23 cellular contexts compared by ENCODE assay signal in the genomic region with DNA sequence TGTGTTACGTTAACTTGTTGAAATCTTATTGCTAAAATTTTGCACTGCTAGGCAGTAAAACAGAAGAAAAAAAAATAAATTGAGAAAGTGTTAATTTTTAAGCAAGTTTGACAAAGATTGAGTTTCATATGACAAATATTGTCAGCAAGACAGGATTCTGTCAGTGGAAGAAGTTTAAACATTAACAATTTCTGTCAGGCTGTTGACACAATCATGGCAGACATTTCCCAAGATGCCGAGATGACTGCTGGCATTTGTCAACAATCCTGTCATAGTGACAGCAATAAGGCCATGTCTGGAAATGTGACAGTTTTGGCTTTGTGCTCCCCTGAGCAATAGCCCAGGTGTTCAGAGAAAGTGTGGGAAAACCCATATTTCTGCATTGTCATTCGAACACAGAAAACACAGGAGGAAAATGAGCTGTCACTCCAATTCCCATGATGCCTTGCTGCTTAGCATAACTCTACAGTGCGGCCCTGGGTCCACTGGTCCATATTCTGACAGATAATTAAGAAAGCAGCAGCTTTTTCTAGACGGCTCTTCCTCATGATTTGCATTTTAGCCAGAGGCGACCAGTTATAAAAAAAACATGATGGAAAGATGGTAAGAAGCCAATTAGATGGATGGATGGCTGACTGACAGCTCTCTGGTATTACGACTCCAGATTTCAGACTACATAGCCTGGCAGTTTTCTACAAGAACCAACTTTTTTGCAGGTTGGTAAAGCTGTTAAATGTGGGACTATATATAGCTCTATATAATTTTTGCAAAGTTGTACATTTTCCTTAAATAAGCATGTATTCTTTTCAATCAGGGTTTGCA. TPM values are rescaled to one million over a fixed set of nuclear protein-coding genes. Genes with fewer than 3 reads are reported as not detected.
DNase-seq lines count a peak whose midpoint lies in the region; ATAC-seq, FAIRE-seq and TF ChIP-seq lines count a peak whose summit lies in the region.
"Had no signal": no experiment of that assay in that cellular context is flagged by ENCODE, and none has a peak within 500 bp of the region (broad histone marks: within the 10 kb centered on the region; RNA-seq: fewer than 3 reads in every experiment).

No MANE protein-coding gene starts in this region.

- no peak overlapping the region for H3K23ac ChIP-seq in mesenchymal stem cell (ENCODE audit: low read length in 2 of 2)

- H3K4ac ChIP-seq in mesenchymal stem cell (ENCODE audit: low read depth in 1 of 2, low read length in 2 of 2) = no peak overlapping the region

- WGBS in A549 (ENCODE audit: missing lambda C conversion rate) = 26% methylated on average over 7 of the region's 7 CpGs
- 63% methylated on average over 7 of the region's 7 CpGs for WGBS in hepatocyte (ENCODE audit: low lambda C conversion rate, missing lambda C conversion rate)
- WGBS in mesenchymal stem cell = 81% methylated on average over 7 of the region's 7 CpGs

- no peaks in the 10 kb centered on the region for H3K79me2 ChIP-seq in hepatocyte

- no peaks in the 10 kb centered on the region for H4K20me1 ChIP-seq in hepatocyte (ENCODE audit: insufficient read depth, poor library complexity, severe bottlenecking)

- H2BK12ac ChIP-seq in mesenchymal stem cell (ENCODE audit: low read length in 2 of 2) = no peak overlapping the region

- H3K18ac ChIP-seq in mesenchymal stem cell (ENCODE audit: low read depth in 1 of 2, low read length in 2 of 2) = no peak overlapping the region

- H3K4me2 ChIP-seq in A549 (peak overlapping the region; percentile 39; the same call in 2 of the 3 replicates), hepatocyte (peak overlapping the region; percentile 55), mesenchymal stem cell (ENCODE audit: low read length, poor library complexity, severe bottlenecking) (peak overlapping the region; percentile 3)

- H2BK15ac ChIP-seq in mesenchymal stem cell (ENCODE audit: low read depth, poor library complexity, severe bottlenecking) = no peak overlapping the region

- H2AFZ ChIP-seq in hepatocyte (no peak overlapping the region), mesenchymal stem cell (ENCODE audit: low read depth, low read length) (no peak overlapping the region)

- POLR2A ChIA-PET in A549 (lab: Yijun Ruan, JAX) = no interaction called here

- no peak overlapping the region for H3K4me3 ChIP-seq in A549
- no peak overlapping the region for H3K4me3 ChIP-seq in hepatocyte
- H3K4me3 ChIP-seq in mesenchymal stem cell (ENCODE audit: insufficient read depth in 1 of 2, low read depth in 1 of 2, low read length in 2 of 2) = no peak overlapping the region
- H3K4me3 ChIP-seq in left lung = no peak overlapping the region

- no peak overlapping the region for H3K27ac ChIP-seq in A549
- H3K27ac ChIP-seq in hepatocyte = peak overlapping the region; percentile 45
- H3K27ac ChIP-seq in mesenchymal stem cell (ENCODE audit: low read length, poor library complexity, severe bottlenecking) = no peak overlapping the region
- H3K27ac ChIP-seq in left lung = no peak overlapping the region

- no peak overlapping the region for H4K91ac ChIP-seq in mesenchymal stem cell (ENCODE audit: low read length)

- H3K9me2 ChIP-seq in hepatocyte (replicated peaks; ENCODE audit: insufficient read depth) = no peaks in the 10 kb centered on the region

- no peak for ATAC-seq in A549
- peak; percentile 55 for ATAC-seq in HG03432 (IDR thresholded peaks at IDR 0.05; ENCODE audit: unreplicated experiment)
- ATAC-seq in left lung = no peak
- no peak for ATAC-seq in HG03460 (IDR thresholded peaks at IDR 0.05; ENCODE audit: unreplicated experiment)
- ATAC-seq: Right ventricle myocardium inferior had no signal

- CTCF ChIA-PET in A549 (lab: Yijun Ruan, JAX) = no interaction called here

- H3K4me1 ChIP-seq in A549 = 0 out of 3 replicates have a peak, but pooled peaks cover 2% of the 10 kb centered on the region
- H3K4me1 ChIP-seq in hepatocyte (ENCODE audit: insufficient read depth) = no peaks in the 10 kb centered on the region
- no peaks in the 10 kb centered on the region for H3K4me1 ChIP-seq in mesenchymal stem cell (ENCODE audit: control insufficient read depth, insufficient read depth, low read depth, low read length)
- no peaks in the 10 kb centered on the region for H3K4me1 ChIP-seq in left lung
- H3K4me1 ChIP-seq: BE2C had no signal

- intact Hi-C loops in left lung (cut with DNase I) = no loop called here

- no peak overlapping the region for H4K8ac ChIP-seq in mesenchymal stem cell (ENCODE audit: low read length)

- no peak overlapping the region for H3K14ac ChIP-seq in mesenchymal stem cell (ENCODE audit: low read length in 2 of 2)

- H2AK5ac ChIP-seq in mesenchymal stem cell (ENCODE audit: low read length, severe bottlenecking) = no peak overlapping the region

- no peak for TF ChIP-seq RAD21 in A549 (conservative IDR thresholded peaks at IDR 0.05 in 1 of 2, IDR thresholded peaks at IDR 0.05 in 1 of 2)

- no peak for TF ChIP-seq CTCF in A549 (IDR thresholded peaks at IDR 0.05)
- TF ChIP-seq CTCF in hepatocyte (IDR thresholded peaks at IDR 0.05; ENCODE audit: poor library complexity) = no peak
- TF ChIP-seq CTCF in left lung (IDR thresholded peaks at IDR 0.05) = no peak

- FAIRE-seq in A549 (lab: Jason Lieb, UNC) = no peak
- FAIRE-seq: A204.1, GM12891, RCC 7860 had no signal

- H3K36me3 ChIP-seq in hepatocyte (replicated peaks; ENCODE audit: insufficient read depth, low read depth) = no peaks in the 10 kb centered on the region
- no peaks in the 10 kb centered on the region for H3K36me3 ChIP-seq in mesenchymal stem cell (ENCODE audit: control insufficient read depth in 1 of 2, insufficient read depth in 2 of 2, low read depth in 1 of 2, low read length in 2 of 2)
- H3K36me3 ChIP-seq in left lung = no peaks in the 10 kb centered on the region
- H3K36me3 ChIP-seq: BE2C had no signal

- peak overlapping the region; percentile 19 for H2BK5ac ChIP-seq in mesenchymal stem cell (ENCODE audit: low read depth, low read length, poor library complexity, severe bottlenecking)

- no peaks in the 10 kb centered on the region for H3K27me3 ChIP-seq in hepatocyte
- no peaks in the 10 kb centered on the region for H3K27me3 ChIP-seq in mesenchymal stem cell (ENCODE audit: control insufficient read depth in 1 of 2, insufficient read depth in 1 of 2, low read length in 2 of 2)
- no peaks in the 10 kb centered on the region for H3K27me3 ChIP-seq in left lung

- H3K9me3 ChIP-seq in A549 (no peaks in the 10 kb centered on the region), hepatocyte (ENCODE audit: low read depth) (no peaks in the 10 kb centered on the region), mesenchymal stem cell (ENCODE audit: control insufficient read depth, low read length) (no peaks in the 10 kb centered on the region), left lung (no peaks in the 10 kb centered on the region)
- H3K9me3 ChIP-seq: BE2C had no signal

- H3K79me1 ChIP-seq in mesenchymal stem cell (replicated peaks; ENCODE audit: low read length, poor library complexity, severe bottlenecking) = no peaks in the 10 kb centered on the region

- DNase-seq in A549 (ENCODE audit: low read depth in 1 of 2, low spot score in 1 of 2) = peak in 1 of 2 experiments; percentile 2
- peak; percentile 43 for DNase-seq in hepatocyte (ENCODE audit: low spot score)
- DNase-seq in mesenchymal stem cell = no peak
- no peak for DNase-seq in left lung
- no peak for DNase-seq in SHP77 treated with DMSO at 0.1 percent for 48 hours (lab: John Stamatoyannopoulos, UW)
- no peak for DNase-seq in KG1 (lab: John Stamatoyannopoulos, UW)
- DNase-seq: BE2C, DND-41, KBM-7, NCI-H1092 treated with DMSO at 0.1 percent for 48 hours, NCI-H1436 treated with DMSO at 0.1 percent for 48 hours, NCI-H2029, NCI-H345, NCI-H526, OCI-M1 had no signal

- no peak overlapping the region for H3K9ac ChIP-seq in mesenchymal stem cell (ENCODE audit: low read length)

- TF ChIP-seq POLR2A in A549 (IDR thresholded peaks at IDR 0.05; ENCODE audit: low read length) = no peak

- H2BK120ac ChIP-seq in mesenchymal stem cell (ENCODE audit: low read depth, low read length) = no peak overlapping the region

- TF ChIP-seq EP300 in A549 (IDR thresholded peaks at IDR 0.05) = no peak

TF ChIP-seq in A549, 52 proteins besides CTCF, POLR2A, EP300 and RAD21:
- TF ChIP-seq CHD2 (IDR thresholded peaks at IDR 0.05; ENCODE audit: low read length, partially characterized antibody) (no peak), KDM1A (IDR thresholded peaks at IDR 0.05; ENCODE audit: low read depth) (no peak)

RNA-seq across cellular contexts. Expression of a gene that starts 43.6 kb away (rescaled TPM):
- not detected in 2 replicates for polyA plus RNA-seq in A549 (2011; rRNA removed)
- not detected in 2 replicates for polyA plus RNA-seq in A549 (2012; cell fraction: cytosol; rRNA removed)
- polyA plus RNA-seq in A549 (2012; cell fraction: nucleus; rRNA removed) = not detected in 2 replicates
- polyA plus RNA-seq in A549 (2017; fragmentation: RNase III; extraction: RNeasy Plus Mini Kit Qiagen cat#74134 plus additional on column Dnase treatment) = not detected in 3 replicates
- polyA minus RNA-seq in A549 (2011; rRNA and poly(A)+ RNA removed) = not detected in 2 replicates
- total RNA-seq in hepatocyte = not detected in 2 replicates
- polyA plus RNA-seq in hepatocyte = not detected in 2 replicates
- polyA plus RNA-seq in mesenchymal stem cell (2013, experiment 1 of 2) = not detected
- polyA plus RNA-seq in mesenchymal stem cell (2013, experiment 2 of 2) = not detected
- not detected for total RNA-seq in left lung
- total RNA-seq: H4, Right ventricle myocardium inferior, SK-MEL-5 had no signal

Comparison
In these comparisons a context has a peak if more than half of its experiments do, and no peak if none do; other contexts are left out.
1. H3K4me2 ChIP-seq: peak in every context shown above with its lines; median percentile 55 in hepatocyte; 39 in A549; 3 in mesenchymal stem cell.